In genomic region chr2:157349949-157350510, GRCh38 we compare ENCODE assay signal across 21 cellular contexts. TPM values are rescaled to one million over a fixed set of nuclear protein-coding genes. Genes with fewer than 3 reads are reported as not detected.
"Had no signal": no experiment of that assay in that cellular context is flagged by ENCODE, and none has a peak within 500 bp of the region (broad histone marks: within the 10 kb centered on the region; RNA-seq: fewer than 3 reads in every experiment).

No MANE protein-coding gene starts in this region.

- H3K4me1 ChIP-seq: gastrocnemius medialis, heart right ventricle, left lung, sigmoid colon had no signal

- DNase-seq: activated CD4-positive, alpha-beta T cell treated with anti-CD3 and anti-CD28 coated beads, Interleukin-2, amount 10 ng/mL, durations not matched to agents 24 days and 14 days; activated CD8-positive, alpha-beta memory T cell treated with anti-CD3 and anti-CD28 coated beads for 24 hours; activated naive CD4-positive, alpha-beta T cell treated with anti-CD3 and anti-CD28 coated beads, Interleukin-2, amount 50 U/mL, for 16 hours; activated T-cell treated with anti-CD3 and anti-CD28 coated beads for 4 hours; dermis blood vessel endothelial cell; endodermal cell; erythroblast; gastrocnemius medialis; heart right ventricle; islet precursor cell; left lung; sigmoid colon; stimulated activated CD4-positive, alpha-beta T cell treated with anti-CD3 and anti-CD28 coated beads, Interleukin-2, amount 100 ng/mL, for 24 hours; stimulated activated naive CD4-positive, alpha-beta T cell; substantia nigra had no signal

- H3K27me3 Mint-ChIP-seq: activated CD4-positive, alpha-beta T cell treated with anti-CD3 and anti-CD28 coated beads, Interleukin-2, amount 10 ng/mL, durations not matched to agents 24 days and 14 days; memory B cell had no signal

- H3K9me3 ChIP-seq: gastrocnemius medialis had no signal

- H3K4me1 Mint-ChIP-seq: memory B cell, nephron had no signal

- H3K36me3 ChIP-seq: gastrocnemius medialis, heart right ventricle, left lung, sigmoid colon had no signal

- H3K9me3 Mint-ChIP-seq: activated CD4-positive, alpha-beta T cell treated with anti-CD3 and anti-CD28 coated beads, Interleukin-2, amount 10 ng/mL, durations not matched to agents 24 days and 14 days had no signal

- H3K4me3 ChIP-seq: gastrocnemius medialis, heart right ventricle, left lung, sigmoid colon had no signal

- H3K27me3 ChIP-seq: gastrocnemius medialis, heart right ventricle, left lung, sigmoid colon had no signal

- H3K4me3 Mint-ChIP-seq: activated CD4-positive, alpha-beta T cell treated with anti-CD3 and anti-CD28 coated beads, Interleukin-2, amount 10 ng/mL, durations not matched to agents 24 days and 14 days; endodermal cell; memory B cell; nephron; WTC11 had no signal

- H3K27ac Mint-ChIP-seq: activated CD4-positive, alpha-beta T cell treated with anti-CD3 and anti-CD28 coated beads, Interleukin-2, amount 10 ng/mL, durations not matched to agents 24 days and 14 days; activated T-helper 2 cell treated with anti-CD3 and anti-CD28 coated beads, Interferon-gamma antibody, Interleukin-2, Interleukin-4, amounts not matched to agents 10 μg/mL and 5 μg/mL and 100 μg/mL, durations not matched to agents 14 hours and 24 hours and 36 hours; endodermal cell; memory B cell; nephron; WTC11 had no signal

- ATAC-seq: gastrocnemius medialis, heart right ventricle, left lung, WTC11 had no signal

- H3K27ac ChIP-seq: gastrocnemius medialis, heart right ventricle, left lung, sigmoid colon had no signal

RNA-seq across cellular contexts. Expression of gene ERMN, which starts 24.4 kb away (rescaled TPM):
- total RNA-seq: dermis blood vessel endothelial cell, gastrocnemius medialis, osteocyte, pulmonary artery endothelial cell had no signal
